Comparison of ENCODE assay signal across 1 cellular context in the genomic region with DNA sequence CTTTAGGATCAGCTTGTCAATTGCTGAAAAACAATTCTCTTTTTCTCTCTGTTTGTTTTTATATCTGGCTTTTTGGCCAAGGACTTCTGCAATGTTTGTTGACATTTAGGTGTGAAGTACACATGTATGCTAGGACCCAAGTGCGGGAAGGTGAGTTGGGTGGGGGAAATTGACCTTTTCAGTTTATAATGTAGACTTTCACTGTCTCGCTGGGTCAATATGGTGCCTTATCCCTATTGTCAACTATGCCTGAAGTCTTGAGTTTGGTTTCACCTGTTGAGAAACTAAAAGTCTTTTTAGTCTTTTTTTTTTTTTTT.
TF ChIP-seq lines count a peak whose summit lies in the region.

No MANE protein-coding gene starts in this region.

TF ChIP-seq in HepG2, 621 proteins besides CTCF, POLR2A, EP300 and RAD21 (continued from another document):
- TF ChIP-seq, protein P1, sequence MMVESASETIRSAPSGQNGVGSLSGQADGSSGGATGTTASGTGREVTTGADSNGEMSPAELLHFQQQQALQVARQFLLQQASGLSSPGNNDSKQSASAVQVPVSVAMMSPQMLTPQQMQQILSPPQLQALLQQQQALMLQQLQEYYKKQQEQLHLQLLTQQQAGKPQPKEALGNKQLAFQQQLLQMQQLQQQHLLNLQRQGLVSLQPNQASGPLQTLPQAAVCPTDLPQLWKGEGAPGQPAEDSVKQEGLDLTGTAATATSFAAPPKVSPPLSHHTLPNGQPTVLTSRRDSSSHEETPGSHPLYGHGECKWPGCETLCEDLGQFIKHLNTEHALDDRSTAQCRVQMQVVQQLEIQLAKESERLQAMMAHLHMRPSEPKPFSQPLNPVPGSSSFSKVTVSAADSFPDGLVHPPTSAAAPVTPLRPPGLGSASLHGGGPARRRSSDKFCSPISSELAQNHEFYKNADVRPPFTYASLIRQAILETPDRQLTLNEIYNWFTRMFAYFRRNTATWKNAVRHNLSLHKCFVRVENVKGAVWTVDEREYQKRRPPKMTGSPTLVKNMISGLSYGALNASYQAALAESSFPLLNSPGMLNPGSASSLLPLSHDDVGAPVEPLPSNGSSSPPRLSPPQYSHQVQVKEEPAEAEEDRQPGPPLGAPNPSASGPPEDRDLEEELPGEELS (CRISPR knock-in tag; IDR thresholded peaks at IDR 0.05): peak; percentile 69; the same call in 1 of the 2 replicates
- TF ChIP-seq, protein P2, sequence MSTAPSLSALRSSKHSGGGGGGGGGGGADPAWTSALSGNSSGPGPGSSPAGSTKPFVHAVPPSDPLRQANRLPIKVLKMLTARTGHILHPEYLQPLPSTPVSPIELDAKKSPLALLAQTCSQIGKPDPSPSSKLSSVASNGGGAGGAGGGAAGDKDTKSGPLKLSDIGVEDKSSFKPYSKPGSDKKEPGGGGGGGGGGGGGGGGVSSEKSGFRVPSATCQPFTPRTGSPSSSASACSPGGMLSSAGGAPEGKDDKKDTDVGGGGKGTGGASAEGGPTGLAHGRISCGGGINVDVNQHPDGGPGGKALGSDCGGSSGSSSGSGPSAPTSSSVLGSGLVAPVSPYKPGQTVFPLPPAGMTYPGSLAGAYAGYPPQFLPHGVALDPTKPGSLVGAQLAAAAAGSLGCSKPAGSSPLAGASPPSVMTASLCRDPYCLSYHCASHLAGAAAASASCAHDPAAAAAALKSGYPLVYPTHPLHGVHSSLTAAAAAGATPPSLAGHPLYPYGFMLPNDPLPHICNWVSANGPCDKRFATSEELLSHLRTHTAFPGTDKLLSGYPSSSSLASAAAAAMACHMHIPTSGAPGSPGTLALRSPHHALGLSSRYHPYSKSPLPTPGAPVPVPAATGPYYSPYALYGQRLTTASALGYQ (CRISPR knock-in tag; IDR thresholded peaks at IDR 0.05): peak; percentile 64; the same call in 1 of the 2 replicates
- TF ChIP-seq ZNF225 (CRISPR knock-in tag; IDR thresholded peaks at IDR 0.05) (no peak), NCOA2 (CRISPR knock-in tag; IDR thresholded peaks at IDR 0.05) (no peak), IRF2 (CRISPR knock-in tag; IDR thresholded peaks at IDR 0.05) (0 out of 2 replicates have a peak, but pooled peaks have one; percentile 15), NFRKB (IDR thresholded peaks at IDR 0.05) (no peak), ARID2 (CRISPR knock-in tag; IDR thresholded peaks at IDR 0.05; ENCODE audit: borderline replicate concordance) (no peak), SP5 (CRISPR knock-in tag; IDR thresholded peaks at IDR 0.05; ENCODE audit: borderline replicate concordance, low read depth) (0 out of 2 replicates have a peak, but pooled peaks have one; percentile 40), ZNF772 (CRISPR knock-in tag; IDR thresholded peaks at IDR 0.05) (peak; percentile 35; the same call in 1 of the 2 replicates), REXO4 (CRISPR knock-in tag; IDR thresholded peaks at IDR 0.05; ENCODE audit: borderline replicate concordance) (no peak), ZFYVE20 (CRISPR knock-in tag; IDR thresholded peaks at IDR 0.05; ENCODE audit: borderline replicate concordance, low read depth) (no peak), FOXK1 (CRISPR knock-in tag; IDR thresholded peaks at IDR 0.05; ENCODE audit: borderline replicate concordance, low read depth) (no peak; the same call in 1 of the 2 replicates), FOXO1 (CRISPR knock-in tag; IDR thresholded peaks at IDR 0.05) (peak; percentile 17; the same call in 1 of the 2 replicates), ZBTB42 (CRISPR knock-in tag; IDR thresholded peaks at IDR 0.05) (no peak), ZNF878 (CRISPR knock-in tag; IDR thresholded peaks at IDR 0.05) (peak; percentile 14; the same call in 1 of the 2 replicates), ZMYM4 (CRISPR knock-in tag; IDR thresholded peaks at IDR 0.05) (peak; percentile 44; the same call in 1 of the 2 replicates), SIN3A (IDR thresholded peaks at IDR 0.05; ENCODE audit: borderline replicate concordance, low read depth, low read length) (no peak), NFYC (CRISPR knock-in tag; IDR thresholded peaks at IDR 0.05) (no peak), CHCHD3 (CRISPR knock-in tag; IDR thresholded peaks at IDR 0.05) (no peak), NR2F2 (IDR thresholded peaks at IDR 0.05; ENCODE audit: borderline replicate concordance, low read depth) (peak; percentile 90), MED1 (CRISPR knock-in tag; IDR thresholded peaks at IDR 0.05) (0 out of 2 replicates have a peak, but pooled peaks have one; percentile 18), FOXA3 (CRISPR knock-in tag; IDR thresholded peaks at IDR 0.05) (peak; percentile 84), MEF2D (CRISPR knock-in tag; IDR thresholded peaks at IDR 0.05) (no peak), ZNF564 (CRISPR knock-in tag; IDR thresholded peaks at IDR 0.05) (no peak), RNF2 (conservative IDR thresholded peaks at IDR 0.05; ENCODE audit: low read depth) (no peak), SOX13 (IDR thresholded peaks at IDR 0.05) (no peak), SOX13 (CRISPR knock-in tag; conservative IDR thresholded peaks at IDR 0.05 in 1 of 2, IDR thresholded peaks at IDR 0.05 in 1 of 2) (peak in 1 of 2 experiments; percentile 73; a peak in 2 of 4 replicates), TBX3 (IDR thresholded peaks at IDR 0.05; ENCODE audit: borderline replicate concordance) (peak; percentile 93), ZFY (CRISPR knock-in tag; IDR thresholded peaks at IDR 0.05) (no peak), LCORL (IDR thresholded peaks at IDR 0.05) (no peak), LCORL (CRISPR knock-in tag; IDR thresholded peaks at IDR 0.05) (peak; percentile 78), ZBTB20 (CRISPR knock-in tag; IDR thresholded peaks at IDR 0.05; ENCODE audit: borderline replicate concordance, low read depth) (no peak), FOXP1 (IDR thresholded peaks at IDR 0.05) (no peak), FOXP1 (CRISPR knock-in tag; IDR thresholded peaks at IDR 0.05) (peak; percentile 74; the same call in 1 of the 2 replicates), RCOR2 (CRISPR knock-in tag; IDR thresholded peaks at IDR 0.05) (no peak), GATAD2A (CRISPR knock-in tag; IDR thresholded peaks at IDR 0.05) (peak; percentile 60), FOXA1 (IDR thresholded peaks at IDR 0.05) (no peak), FOXA1 (CRISPR knock-in tag; IDR thresholded peaks at IDR 0.05) (peak; percentile 71), HDAC1 (CRISPR knock-in tag; IDR thresholded peaks at IDR 0.05) (peak; percentile 68), ZNF713 (CRISPR knock-in tag; IDR thresholded peaks at IDR 0.05) (no peak)
- TF ChIP-seq, protein P3, sequence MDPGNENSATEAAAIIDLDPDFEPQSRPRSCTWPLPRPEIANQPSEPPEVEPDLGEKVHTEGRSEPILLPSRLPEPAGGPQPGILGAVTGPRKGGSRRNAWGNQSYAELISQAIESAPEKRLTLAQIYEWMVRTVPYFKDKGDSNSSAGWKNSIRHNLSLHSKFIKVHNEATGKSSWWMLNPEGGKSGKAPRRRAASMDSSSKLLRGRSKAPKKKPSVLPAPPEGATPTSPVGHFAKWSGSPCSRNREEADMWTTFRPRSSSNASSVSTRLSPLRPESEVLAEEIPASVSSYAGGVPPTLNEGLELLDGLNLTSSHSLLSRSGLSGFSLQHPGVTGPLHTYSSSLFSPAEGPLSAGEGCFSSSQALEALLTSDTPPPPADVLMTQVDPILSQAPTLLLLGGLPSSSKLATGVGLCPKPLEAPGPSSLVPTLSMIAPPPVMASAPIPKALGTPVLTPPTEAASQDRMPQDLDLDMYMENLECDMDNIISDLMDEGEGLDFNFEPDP (CRISPR knock-in tag; conservative IDR thresholded peaks at IDR 0.05): no peak
- TF ChIP-seq, protein P4, sequence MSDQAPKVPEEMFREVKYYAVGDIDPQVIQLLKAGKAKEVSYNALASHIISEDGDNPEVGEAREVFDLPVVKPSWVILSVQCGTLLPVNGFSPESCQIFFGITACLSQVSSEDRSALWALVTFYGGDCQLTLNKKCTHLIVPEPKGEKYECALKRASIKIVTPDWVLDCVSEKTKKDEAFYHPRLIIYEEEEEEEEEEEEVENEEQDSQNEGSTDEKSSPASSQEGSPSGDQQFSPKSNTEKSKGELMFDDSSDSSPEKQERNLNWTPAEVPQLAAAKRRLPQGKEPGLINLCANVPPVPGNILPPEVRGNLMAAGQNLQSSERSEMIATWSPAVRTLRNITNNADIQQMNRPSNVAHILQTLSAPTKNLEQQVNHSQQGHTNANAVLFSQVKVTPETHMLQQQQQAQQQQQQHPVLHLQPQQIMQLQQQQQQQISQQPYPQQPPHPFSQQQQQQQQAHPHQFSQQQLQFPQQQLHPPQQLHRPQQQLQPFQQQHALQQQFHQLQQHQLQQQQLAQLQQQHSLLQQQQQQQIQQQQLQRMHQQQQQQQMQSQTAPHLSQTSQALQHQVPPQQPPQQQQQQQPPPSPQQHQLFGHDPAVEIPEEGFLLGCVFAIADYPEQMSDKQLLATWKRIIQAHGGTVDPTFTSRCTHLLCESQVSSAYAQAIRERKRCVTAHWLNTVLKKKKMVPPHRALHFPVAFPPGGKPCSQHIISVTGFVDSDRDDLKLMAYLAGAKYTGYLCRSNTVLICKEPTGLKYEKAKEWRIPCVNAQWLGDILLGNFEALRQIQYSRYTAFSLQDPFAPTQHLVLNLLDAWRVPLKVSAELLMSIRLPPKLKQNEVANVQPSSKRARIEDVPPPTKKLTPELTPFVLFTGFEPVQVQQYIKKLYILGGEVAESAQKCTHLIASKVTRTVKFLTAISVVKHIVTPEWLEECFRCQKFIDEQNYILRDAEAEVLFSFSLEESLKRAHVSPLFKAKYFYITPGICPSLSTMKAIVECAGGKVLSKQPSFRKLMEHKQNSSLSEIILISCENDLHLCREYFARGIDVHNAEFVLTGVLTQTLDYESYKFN (CRISPR knock-in tag; conservative IDR thresholded peaks at IDR 0.05): peak; percentile 33; the same call in 1 of the 2 replicates
- TF ChIP-seq, protein P5, sequence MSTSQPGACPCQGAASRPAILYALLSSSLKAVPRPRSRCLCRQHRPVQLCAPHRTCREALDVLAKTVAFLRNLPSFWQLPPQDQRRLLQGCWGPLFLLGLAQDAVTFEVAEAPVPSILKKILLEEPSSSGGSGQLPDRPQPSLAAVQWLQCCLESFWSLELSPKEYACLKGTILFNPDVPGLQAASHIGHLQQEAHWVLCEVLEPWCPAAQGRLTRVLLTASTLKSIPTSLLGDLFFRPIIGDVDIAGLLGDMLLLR (CRISPR knock-in tag; IDR thresholded peaks at IDR 0.05): no peak
- TF ChIP-seq, protein P6, sequence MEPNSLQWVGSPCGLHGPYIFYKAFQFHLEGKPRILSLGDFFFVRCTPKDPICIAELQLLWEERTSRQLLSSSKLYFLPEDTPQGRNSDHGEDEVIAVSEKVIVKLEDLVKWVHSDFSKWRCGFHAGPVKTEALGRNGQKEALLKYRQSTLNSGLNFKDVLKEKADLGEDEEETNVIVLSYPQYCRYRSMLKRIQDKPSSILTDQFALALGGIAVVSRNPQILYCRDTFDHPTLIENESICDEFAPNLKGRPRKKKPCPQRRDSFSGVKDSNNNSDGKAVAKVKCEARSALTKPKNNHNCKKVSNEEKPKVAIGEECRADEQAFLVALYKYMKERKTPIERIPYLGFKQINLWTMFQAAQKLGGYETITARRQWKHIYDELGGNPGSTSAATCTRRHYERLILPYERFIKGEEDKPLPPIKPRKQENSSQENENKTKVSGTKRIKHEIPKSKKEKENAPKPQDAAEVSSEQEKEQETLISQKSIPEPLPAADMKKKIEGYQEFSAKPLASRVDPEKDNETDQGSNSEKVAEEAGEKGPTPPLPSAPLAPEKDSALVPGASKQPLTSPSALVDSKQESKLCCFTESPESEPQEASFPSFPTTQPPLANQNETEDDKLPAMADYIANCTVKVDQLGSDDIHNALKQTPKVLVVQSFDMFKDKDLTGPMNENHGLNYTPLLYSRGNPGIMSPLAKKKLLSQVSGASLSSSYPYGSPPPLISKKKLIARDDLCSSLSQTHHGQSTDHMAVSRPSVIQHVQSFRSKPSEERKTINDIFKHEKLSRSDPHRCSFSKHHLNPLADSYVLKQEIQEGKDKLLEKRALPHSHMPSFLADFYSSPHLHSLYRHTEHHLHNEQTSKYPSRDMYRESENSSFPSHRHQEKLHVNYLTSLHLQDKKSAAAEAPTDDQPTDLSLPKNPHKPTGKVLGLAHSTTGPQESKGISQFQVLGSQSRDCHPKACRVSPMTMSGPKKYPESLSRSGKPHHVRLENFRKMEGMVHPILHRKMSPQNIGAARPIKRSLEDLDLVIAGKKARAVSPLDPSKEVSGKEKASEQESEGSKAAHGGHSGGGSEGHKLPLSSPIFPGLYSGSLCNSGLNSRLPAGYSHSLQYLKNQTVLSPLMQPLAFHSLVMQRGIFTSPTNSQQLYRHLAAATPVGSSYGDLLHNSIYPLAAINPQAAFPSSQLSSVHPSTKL (CRISPR knock-in tag; IDR thresholded peaks at IDR 0.05): peak; percentile 62
- TF ChIP-seq, protein P7, sequence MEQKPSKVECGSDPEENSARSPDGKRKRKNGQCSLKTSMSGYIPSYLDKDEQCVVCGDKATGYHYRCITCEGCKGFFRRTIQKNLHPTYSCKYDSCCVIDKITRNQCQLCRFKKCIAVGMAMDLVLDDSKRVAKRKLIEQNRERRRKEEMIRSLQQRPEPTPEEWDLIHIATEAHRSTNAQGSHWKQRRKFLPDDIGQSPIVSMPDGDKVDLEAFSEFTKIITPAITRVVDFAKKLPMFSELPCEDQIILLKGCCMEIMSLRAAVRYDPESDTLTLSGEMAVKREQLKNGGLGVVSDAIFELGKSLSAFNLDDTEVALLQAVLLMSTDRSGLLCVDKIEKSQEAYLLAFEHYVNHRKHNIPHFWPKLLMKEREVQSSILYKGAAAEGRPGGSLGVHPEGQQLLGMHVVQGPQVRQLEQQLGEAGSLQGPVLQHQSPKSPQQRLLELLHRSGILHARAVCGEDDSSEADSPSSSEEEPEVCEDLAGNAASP (CRISPR knock-in tag; IDR thresholded peaks at IDR 0.05; ENCODE audit: borderline replicate concordance): peak; percentile 20; the same call in 1 of the 2 replicates
- TF ChIP-seq, protein P8, sequence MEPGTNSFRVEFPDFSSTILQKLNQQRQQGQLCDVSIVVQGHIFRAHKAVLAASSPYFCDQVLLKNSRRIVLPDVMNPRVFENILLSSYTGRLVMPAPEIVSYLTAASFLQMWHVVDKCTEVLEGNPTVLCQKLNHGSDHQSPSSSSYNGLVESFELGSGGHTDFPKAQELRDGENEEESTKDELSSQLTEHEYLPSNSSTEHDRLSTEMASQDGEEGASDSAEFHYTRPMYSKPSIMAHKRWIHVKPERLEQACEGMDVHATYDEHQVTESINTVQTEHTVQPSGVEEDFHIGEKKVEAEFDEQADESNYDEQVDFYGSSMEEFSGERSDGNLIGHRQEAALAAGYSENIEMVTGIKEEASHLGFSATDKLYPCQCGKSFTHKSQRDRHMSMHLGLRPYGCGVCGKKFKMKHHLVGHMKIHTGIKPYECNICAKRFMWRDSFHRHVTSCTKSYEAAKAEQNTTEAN (CRISPR knock-in tag; conservative IDR thresholded peaks at IDR 0.05): no peak
- TF ChIP-seq, protein P9, sequence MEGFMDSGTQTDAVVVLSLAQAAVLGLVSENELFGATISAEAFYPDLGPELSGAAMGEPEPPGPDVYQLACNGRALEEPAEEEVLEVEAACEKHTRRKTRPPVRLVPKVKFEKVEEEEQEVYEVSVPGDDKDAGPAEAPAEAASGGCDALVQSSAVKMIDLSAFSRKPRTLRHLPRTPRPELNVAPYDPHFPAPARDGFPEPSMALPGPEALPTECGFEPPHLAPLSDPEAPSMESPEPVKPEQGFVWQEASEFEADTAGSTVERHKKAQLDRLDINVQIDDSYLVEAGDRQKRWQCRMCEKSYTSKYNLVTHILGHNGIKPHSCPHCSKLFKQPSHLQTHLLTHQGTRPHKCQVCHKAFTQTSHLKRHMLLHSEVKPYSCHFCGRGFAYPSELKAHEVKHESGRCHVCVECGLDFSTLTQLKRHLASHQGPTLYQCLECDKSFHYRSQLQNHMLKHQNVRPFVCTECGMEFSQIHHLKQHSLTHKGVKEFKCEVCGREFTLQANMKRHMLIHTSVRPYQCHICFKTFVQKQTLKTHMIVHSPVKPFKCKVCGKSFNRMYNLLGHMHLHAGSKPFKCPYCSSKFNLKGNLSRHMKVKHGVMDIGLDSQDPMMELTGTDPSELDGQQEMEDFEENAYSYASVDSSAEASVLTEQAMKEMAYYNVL (CRISPR knock-in tag; IDR thresholded peaks at IDR 0.05; ENCODE audit: borderline replicate concordance): 0 out of 2 replicates have a peak, but pooled peaks have one; percentile 32
